In the genomic region with DNA sequence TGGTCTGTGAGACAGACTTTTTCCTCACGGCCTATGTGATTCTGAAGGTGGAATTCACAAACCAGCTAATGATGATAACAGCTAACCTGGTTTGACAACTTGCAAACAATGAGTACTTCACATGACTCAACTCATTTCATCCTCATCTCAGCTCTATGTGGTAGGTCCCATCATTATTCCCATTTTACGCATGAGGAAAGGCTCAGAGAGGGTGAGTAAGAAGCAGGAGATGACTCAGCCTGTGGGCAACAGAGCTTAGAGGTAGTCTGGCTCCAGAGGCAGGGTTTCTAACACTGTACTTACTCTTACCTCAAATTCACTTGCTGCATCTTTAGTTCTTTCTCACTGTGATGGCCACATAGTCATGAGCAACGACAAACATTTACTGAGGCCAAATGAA, we compare ENCODE assay signal across 12 cellular contexts. TPM values are rescaled to one million over a fixed set of nuclear protein-coding genes. Genes with fewer than 3 reads are reported as not detected.
DNase-seq lines count a peak whose midpoint lies in the region; ATAC-seq and TF ChIP-seq lines count a peak whose summit lies in the region.
"Had no signal": no experiment of that assay in that cellular context is flagged by ENCODE, and none has a peak within 500 bp of the region (broad histone marks: within the 10 kb centered on the region; RNA-seq: fewer than 3 reads in every experiment).

No MANE protein-coding gene starts in this region.

- peak overlapping the region; percentile 3 for H3K27ac Mint-ChIP-seq in activated T-cell treated with anti-CD3 and anti-CD28 coated beads, Interleukin-2, amount 50 U/mL, for 24 hours
- no peak overlapping the region for H3K27ac Mint-ChIP-seq in stimulated activated effector memory CD8-positive, alpha-beta T cell treated with anti-CD3 and anti-CD28 coated beads, Interleukin-12 subunit alpha, Interleukin-12 subunit beta, amount 100 ng/mL, for 72 hours

- peaks cover 9% of the 10 kb centered on the region for H3K4me1 Mint-ChIP-seq in activated T-cell treated with anti-CD3 and anti-CD28 coated beads, Interleukin-2, amount 50 U/mL, for 24 hours (ENCODE audit: low read depth)
- peaks cover 17% of the 10 kb centered on the region for H3K4me1 Mint-ChIP-seq in stimulated activated effector memory CD8-positive, alpha-beta T cell treated with anti-CD3 and anti-CD28 coated beads, Interleukin-12 subunit alpha, Interleukin-12 subunit beta, amount 100 ng/mL, for 72 hours

- H3K9me3 ChIP-seq in thyroid gland, result no peaks in the 10 kb centered on the region
- H3K9me3 ChIP-seq: BE2C had no signal

- no peaks in the 10 kb centered on the region for H3K9me3 Mint-ChIP-seq in activated T-cell treated with anti-CD3 and anti-CD28 coated beads, Interleukin-2, amount 50 U/mL, for 24 hours
- no peaks in the 10 kb centered on the region for H3K9me3 Mint-ChIP-seq in stimulated activated effector memory CD8-positive, alpha-beta T cell treated with anti-CD3 and anti-CD28 coated beads, Interleukin-12 subunit alpha, Interleukin-12 subunit beta, amount 100 ng/mL, for 72 hours

- TF ChIP-seq CTCF in fibroblast of mammary gland (conservative IDR thresholded peaks at IDR 0.05; ENCODE audit: control insufficient read depth, insufficient read depth, low read depth, low read length) (no peak), thyroid gland (IDR thresholded peaks at IDR 0.05) (no peak)

- intact Hi-C loops in thyroid gland (cut with DNase I), result loop anchor here (10.0 kb wide), 1 partner anchor 96 kb away; no protein-coding TSS in a partner anchor

- no peak for DNase-seq in activated T-cell treated with anti-CD3 and anti-CD28 coated beads, Interleukin-2, amount 50 U/mL, for 24 hours
- DNase-seq in activated T-cell treated with anti-CD3 and anti-CD28 coated beads for 4 hours (no peak), RPMI7951 (ENCODE audit: low read depth) (peak; percentile 83), fibroblast of mammary gland (ENCODE audit: low read depth) (peak; percentile 86), thyroid gland (no peak), NOMO-1 (lab: John Stamatoyannopoulos, UW; ENCODE audit: unreplicated experiment in 2 of 2) (no peak)
- no peak for DNase-seq in stimulated activated effector memory CD8-positive, alpha-beta T cell treated with anti-CD3 and anti-CD28 coated beads, Interleukin-12 subunit alpha, Interleukin-12 subunit beta, amount 100 ng/mL, for 72 hours (ENCODE audit: low spot score in 2 of 2)
- DNase-seq: BE2C; effector CD4-positive, alpha-beta T cell; NCI-H2081; occipital lobe had no signal

- H3K27ac ChIP-seq in thyroid gland, result peak overlapping the region in 1 of 3 donors; percentile 78

- no peak overlapping the region for H3K4me3 Mint-ChIP-seq in activated T-cell treated with anti-CD3 and anti-CD28 coated beads, Interleukin-2, amount 50 U/mL, for 24 hours
- no peak overlapping the region for H3K4me3 Mint-ChIP-seq in stimulated activated effector memory CD8-positive, alpha-beta T cell treated with anti-CD3 and anti-CD28 coated beads, Interleukin-12 subunit alpha, Interleukin-12 subunit beta, amount 100 ng/mL, for 72 hours

- WGBS in thyroid gland, 2 donors, result 84 to 88% methylated on average over 3 of the region's 3 CpGs

- no peaks in the 10 kb centered on the region for H3K36me3 ChIP-seq in thyroid gland
- H3K36me3 ChIP-seq: BE2C had no signal

- H3K4me3 ChIP-seq in fibroblast of mammary gland (ENCODE audit: control insufficient read depth, low read depth, low read length), result no peak overlapping the region
- H3K4me3 ChIP-seq in thyroid gland (replicated peaks in 1 of 3), result no peak overlapping the region

- peaks cover 33% of the 10 kb centered on the region for H3K27me3 Mint-ChIP-seq in activated T-cell treated with anti-CD3 and anti-CD28 coated beads, Interleukin-2, amount 50 U/mL, for 24 hours

- ATAC-seq in stimulated activated effector memory CD8-positive, alpha-beta T cell treated with anti-CD3 and anti-CD28 coated beads, Interleukin-12 subunit alpha, Interleukin-12 subunit beta, amount 100 ng/mL, for 72 hours, result peak; percentile 93
- ATAC-seq in GM21786 (IDR thresholded peaks at IDR 0.05; ENCODE audit: unreplicated experiment), result no peak

- no peaks in the 10 kb centered on the region for H3K27me3 ChIP-seq in thyroid gland
- H3K27me3 ChIP-seq: BE2C had no signal

- no peaks in the 10 kb centered on the region for H3K36me3 Mint-ChIP-seq in activated T-cell treated with anti-CD3 and anti-CD28 coated beads, Interleukin-2, amount 50 U/mL, for 24 hours (ENCODE audit: low read depth)
- H3K36me3 Mint-ChIP-seq in stimulated activated effector memory CD8-positive, alpha-beta T cell treated with anti-CD3 and anti-CD28 coated beads, Interleukin-12 subunit alpha, Interleukin-12 subunit beta, amount 100 ng/mL, for 72 hours, result no peaks in the 10 kb centered on the region

- H3K4me1 ChIP-seq in thyroid gland, result peaks cover 26 to 27% of the 10 kb centered on the region in 2 donors

- no peak for TF ChIP-seq POLR2A in thyroid gland (IDR thresholded peaks at IDR 0.05)

RNA-seq across cellular contexts. Expression of a gene that starts 25.8 kb away (rescaled TPM):
- total RNA-seq in RPMI7951 (2014; rRNA removed; shearing (Covaris generic)), result 174 and 175 TPM in 2 replicates
- 100 to 1,000 TPM in 1 of 4 donors, 10 to 100 TPM in 3; 64.1 to 116 (median 75.3) TPM for total RNA-seq in thyroid gland

Comparison
In these comparisons a context has a peak if more than half of its experiments do, and no peak if none do; other contexts are left out.
1. DNase-seq: peak in RPMI7951 (single experiment) and fibroblast of mammary gland (single experiment); none in activated T-cell treated with anti-CD3 and anti-CD28 coated beads, Interleukin-2, amount 50 U/mL, for 24 hours (single experiment), activated T-cell treated with anti-CD3 and anti-CD28 coated beads for 4 hours (single experiment), stimulated activated effector memory CD8-positive, alpha-beta T cell treated with anti-CD3 and anti-CD28 coated beads, Interleukin-12 subunit alpha, Interleukin-12 subunit beta, amount 100 ng/mL, for 72 hours (0 of 2), thyroid gland (0 of 2) and NOMO-1 (0 of 2).